Comparison of ENCODE assay signal across 28 cellular contexts in the genomic region with DNA sequence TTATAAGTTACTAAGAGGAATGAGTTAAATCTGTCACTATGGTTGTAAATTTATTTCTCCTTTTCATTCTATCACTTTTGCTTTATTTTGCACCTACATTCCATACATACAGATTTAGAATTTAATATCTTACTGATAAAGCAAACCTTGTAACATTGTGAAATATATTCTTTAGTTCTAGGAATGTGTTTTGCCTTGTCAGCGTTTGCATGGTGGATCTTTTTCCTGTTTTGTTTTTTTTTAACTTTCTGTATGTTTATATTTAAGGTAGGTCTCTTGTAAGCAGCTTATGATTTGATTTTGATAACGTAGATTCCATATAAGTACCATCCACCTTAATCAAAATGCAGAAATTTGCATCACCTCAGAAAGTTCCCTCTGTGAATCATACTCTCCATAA.
"Had no signal": no experiment of that assay in that cellular context is flagged by ENCODE, and none has a peak within 500 bp of the region (broad histone marks: within the 10 kb centered on the region; RNA-seq: fewer than 3 reads in every experiment).

No MANE protein-coding gene starts in this region.

- H3K27me3 Mint-ChIP-seq: memory B cell; naive B cell; stimulated activated memory B cell treated with anti-CD40 and anti-IgM and Interleukin-4, amounts not matched to agents 10 μg/mL and 1 μg/mL and 100 μg/mL, for 72 hours; stimulated activated naive CD8-positive, alpha-beta T cell treated with anti-CD3 and anti-CD28 coated beads, Interleukin-15, amount 100 ng/mL, for 72 hours had no signal

- H3K9me3 Mint-ChIP-seq: memory B cell; naive B cell; nephron progenitor cell; stimulated activated memory B cell treated with anti-CD40 and anti-IgM and Interleukin-4, amounts not matched to agents 10 μg/mL and 1 μg/mL and 100 μg/mL, for 72 hours; stimulated activated naive CD8-positive, alpha-beta T cell treated with anti-CD3 and anti-CD28 coated beads, Interleukin-15, amount 100 ng/mL, for 72 hours had no signal

- ATAC-seq: foreskin keratinocyte; gastroesophageal sphincter; heart left ventricle; left lobe of liver; mucosa of descending colon; stimulated activated memory B cell treated with anti-CD40 and anti-IgM and Interleukin-4, amounts not matched to agents 10 μg/mL and 1 μg/mL and 100 μg/mL, for 72 hours; stimulated activated naive CD8-positive, alpha-beta T cell treated with anti-CD3 and anti-CD28 coated beads, Interleukin-15, amount 100 ng/mL, for 72 hours; upper lobe of right lung had no signal

- H3K27me3 ChIP-seq: esophagus muscularis mucosa, foreskin keratinocyte, gastroesophageal sphincter, heart left ventricle, hepatocyte, right atrium auricular region, sigmoid colon, suprapubic skin, transverse colon, upper lobe of right lung, uterus had no signal

- H3K4me3 Mint-ChIP-seq: memory B cell; naive B cell; nephron progenitor cell; stimulated activated memory B cell treated with anti-CD40 and anti-IgM and Interleukin-4, amounts not matched to agents 10 μg/mL and 1 μg/mL and 100 μg/mL, for 72 hours; stimulated activated naive CD8-positive, alpha-beta T cell treated with anti-CD3 and anti-CD28 coated beads, Interleukin-15, amount 100 ng/mL, for 72 hours had no signal

- H3K4me3 ChIP-seq: coronary artery, esophagus muscularis mucosa, gastroesophageal sphincter, heart left ventricle, hepatocyte, lung, mucosa of descending colon, prostate gland, right atrium auricular region, sigmoid colon, suprapubic skin, transverse colon, upper lobe of right lung, uterus had no signal

- H2AFZ ChIP-seq: hepatocyte had no signal

- H3K27ac ChIP-seq: coronary artery, esophagus muscularis mucosa, foreskin keratinocyte, gastroesophageal sphincter, heart left ventricle, hepatocyte, prostate gland, right atrium auricular region, sigmoid colon, suprapubic skin, transverse colon, upper lobe of right lung, uterus had no signal

- H3K27ac Mint-ChIP-seq: memory B cell; nephron progenitor cell; stimulated activated memory B cell treated with anti-CD40 and anti-IgM and Interleukin-4, amounts not matched to agents 10 μg/mL and 1 μg/mL and 100 μg/mL, for 72 hours; stimulated activated naive CD8-positive, alpha-beta T cell treated with anti-CD3 and anti-CD28 coated beads, Interleukin-15, amount 100 ng/mL, for 72 hours had no signal

- H3K4me2 ChIP-seq: hepatocyte had no signal

- DNase-seq: dermis blood vessel endothelial cell; effector memory CD4-positive, alpha-beta T cell; foreskin keratinocyte; heart left ventricle; kidney; mucosa of descending colon; naive B cell; nephron progenitor cell; nucleus accumbens; sigmoid colon; stimulated activated CD4-positive, alpha-beta T cell treated with anti-CD3 and anti-CD28 coated beads, Interleukin-2, amount 100 ng/mL, for 24 hours; stimulated activated CD4-positive, alpha-beta T cell treated with anti-CD3 and anti-CD28 coated beads, Interleukin-4, amount 100 ng/mL, for 24 hours; stimulated activated naive CD8-positive, alpha-beta T cell treated with anti-CD3 and anti-CD28 coated beads, Interleukin-15, amount 100 ng/mL, for 72 hours; transverse colon; upper lobe of right lung; uterus had no signal

- H3K4me1 Mint-ChIP-seq: nephron progenitor cell had no signal

- H3K36me3 ChIP-seq: esophagus muscularis mucosa, gastroesophageal sphincter, heart left ventricle, prostate gland, right atrium auricular region, sigmoid colon, suprapubic skin, transverse colon, upper lobe of right lung, uterus had no signal

- FAIRE-seq: endothelial cell of umbilical vein, kidney had no signal

- H3K9me3 ChIP-seq: esophagus muscularis mucosa, gastroesophageal sphincter, heart left ventricle, mucosa of descending colon, prostate gland, right atrium auricular region, sigmoid colon, suprapubic skin, transverse colon, upper lobe of right lung, uterus had no signal

- H3K4me1 ChIP-seq: foreskin keratinocyte, prostate gland, uterus had no signal
